ENCODE assay signal across 8 cellular contexts in the genomic region with DNA sequence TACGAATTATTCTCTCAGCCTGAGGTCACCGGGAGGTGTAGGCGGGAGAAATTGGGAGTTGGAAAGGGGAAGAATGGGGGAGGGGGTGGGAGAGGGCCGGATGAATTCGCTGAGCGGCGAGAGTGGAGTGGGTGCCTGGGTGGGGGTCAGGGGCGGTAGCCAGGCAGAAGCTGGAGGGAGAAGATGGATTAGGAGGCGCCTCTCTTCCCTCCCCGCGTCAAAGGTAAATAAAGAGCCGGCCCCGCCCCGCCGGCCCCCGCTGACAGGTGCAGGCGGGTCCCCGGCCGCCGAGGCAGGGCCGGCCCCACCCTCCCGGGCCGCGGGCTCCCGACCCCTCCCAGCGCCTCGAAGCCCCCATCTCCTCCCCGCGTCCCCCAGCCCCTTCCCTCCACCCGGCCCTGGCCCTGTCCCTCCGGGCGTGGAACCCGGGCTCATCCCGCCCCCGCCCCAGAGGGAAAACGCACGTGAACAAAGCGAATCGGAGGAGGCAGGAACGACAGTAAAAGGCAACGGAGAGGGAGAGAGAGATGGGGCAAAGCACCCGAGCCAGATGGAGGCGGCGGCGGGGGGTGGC. TPM values are rescaled to one million over a fixed set of nuclear protein-coding genes. Genes with fewer than 3 reads are reported as not detected.
DNase-seq lines count a peak whose midpoint lies in the region; TF ChIP-seq lines count a peak whose summit lies in the region.

No MANE protein-coding gene starts in this region.

- H3K36me3 Mint-ChIP-seq in Calu3 (ENCODE audit: insufficient read depth, unreplicated experiment) (peaks cover 11% of the 10 kb centered on the region), endodermal cell (ENCODE audit: low read depth) (no peaks in the 10 kb centered on the region), osteocyte (ENCODE audit: unreplicated experiment) (peaks cover 12% of the 10 kb centered on the region)

- H3K4me1 Mint-ChIP-seq in Calu3 (ENCODE audit: low read depth, unreplicated experiment) (peaks cover 11% of the 10 kb centered on the region), endodermal cell (peaks cover 3% of the 10 kb centered on the region), osteocyte (ENCODE audit: unreplicated experiment) (peaks cover 14% of the 10 kb centered on the region)

- no peaks in the 10 kb centered on the region for H3K4me1 ChIP-seq in endodermal cell (ENCODE audit: control insufficient read depth, insufficient read depth, low read length)

- BruUV-seq in Calu3 (replicated peaks; lab: Mats Ljungman, UMichigan): no TSS peak

- H3K9me3 Mint-ChIP-seq in Calu3 (ENCODE audit: low read depth, unreplicated experiment): no peaks in the 10 kb centered on the region
- H3K9me3 Mint-ChIP-seq in endodermal cell: no peaks in the 10 kb centered on the region
- H3K9me3 Mint-ChIP-seq in osteocyte (ENCODE audit: unreplicated experiment): no peaks in the 10 kb centered on the region

- TF ChIP-seq CTCF in Calu3 (IDR thresholded peaks at IDR 0.05; ENCODE audit: unreplicated experiment) (no peak), endodermal cell (conservative IDR thresholded peaks at IDR 0.05) (no peak), osteocyte (IDR thresholded peaks at IDR 0.05) (no peak)

- H3K27ac Mint-ChIP-seq in Calu3 (ENCODE audit: unreplicated experiment) (no peak overlapping the region), endodermal cell (no peak overlapping the region), osteocyte (ENCODE audit: unreplicated experiment) (no peak overlapping the region)

- H3K9me3 ChIP-seq in endodermal cell (ENCODE audit: control insufficient read depth, low read length): no peaks in the 10 kb centered on the region

- H3K9ac ChIP-seq in endodermal cell (ENCODE audit: extremely low read depth, low read length, poor library complexity, severe bottlenecking): no peak overlapping the region

- peak overlapping the region; percentile 76 for H3K4me3 ChIP-seq in endodermal cell (ENCODE audit: low read length)

- H3K27me3 ChIP-seq in endodermal cell (ENCODE audit: control insufficient read depth, insufficient read depth, low read length, poor library complexity, severe bottlenecking): peaks cover 56% of the 10 kb centered on the region

- no peak for DNase-seq in Calu3
- peak; percentile 40 for DNase-seq in NCI-H2171 treated with DMSO at 0.1 percent for 48 hours (lab: John Stamatoyannopoulos, UW)
- peak; percentile 75 for DNase-seq in endodermal cell
- DNase-seq in osteocyte (ENCODE audit: extremely low spot score, unreplicated experiment): peak; percentile 75
- DNase-seq in NCI-H526 treated with DMSO at 0.1 percent for 48 hours (lab: John Stamatoyannopoulos, UW): no peak
- DNase-seq in SW480 (ENCODE audit: low spot score): no peak
- no peak for DNase-seq in SKM-1 (lab: John Stamatoyannopoulos, UW; ENCODE audit: unreplicated experiment)
- no peak for DNase-seq in HuH-7 (ENCODE audit: low spot score)

- CTCF ChIA-PET in Calu3 (lab: Charles Lee): no interaction called here

- WGBS in endodermal cell (ENCODE audit: insufficient coverage in 1 of 2, insufficient read length in 1 of 2), 2 experiments: 0 to 13% methylated on average over 1 to 45 of the region's 45 CpGs

- H3K4me3 Mint-ChIP-seq in Calu3 (ENCODE audit: low read depth, unreplicated experiment) (peak overlapping the region; percentile 79), endodermal cell (peak overlapping the region; percentile 67), osteocyte (ENCODE audit: unreplicated experiment) (peak overlapping the region; percentile 92)

- peaks cover 84% of the 10 kb centered on the region for H3K27me3 Mint-ChIP-seq in Calu3 (ENCODE audit: unreplicated experiment)
- H3K27me3 Mint-ChIP-seq in endodermal cell (ENCODE audit: insufficient read depth): peaks cover 71% of the 10 kb centered on the region
- H3K27me3 Mint-ChIP-seq in osteocyte (ENCODE audit: unreplicated experiment): peaks cover 33% of the 10 kb centered on the region

- no peak overlapping the region for H3K27ac ChIP-seq in endodermal cell (ENCODE audit: low read depth, low read length)

- intact Hi-C loops in Calu3 (cut with micrococcal nuclease; ENCODE audit: unreplicated experiment): no loop called here

- no peaks in the 10 kb centered on the region for H3K36me3 ChIP-seq in endodermal cell (ENCODE audit: control insufficient read depth, insufficient read depth, low read length)

RNA-seq across cellular contexts. Expression of gene FAM131B, which starts 0.9 kb away (rescaled TPM):
- 0.19 and 1.2 TPM in 2 replicates for total RNA-seq in Calu3 (2022)
- total RNA-seq in endodermal cell: 1 to 10 TPM; 1.9 to 3.6 TPM
- polyA plus RNA-seq in endodermal cell (2013, experiment 1 of 2): 26.5 TPM
- 21.7 TPM for polyA plus RNA-seq in endodermal cell (2013, experiment 2 of 2)
- 17.0 and 18.4 TPM in 2 replicates for total RNA-seq in osteocyte

RNA-seq across cellular contexts. Expression of gene ZYX, which starts 19.5 kb away (rescaled TPM):
- 114 and 119 TPM in 2 replicates for total RNA-seq in Calu3 (2022)
- 100 to 1,000 TPM; 127 to 161 TPM for total RNA-seq in endodermal cell
- polyA plus RNA-seq in endodermal cell (2013, experiment 1 of 2): 116 TPM
- polyA plus RNA-seq in endodermal cell (2013, experiment 2 of 2): 102 TPM
- total RNA-seq in osteocyte: 370 and 412 TPM in 2 replicates

RNA-seq across cellular contexts. Expression of gene CLCN1, which starts 45.7 kb away (rescaled TPM):
- total RNA-seq in Calu3 (2022): 0.34 and 0.61 TPM in 2 replicates
- under 1 TPM in 1 of 2 donors, not detected in 1; 0.53 TPM for total RNA-seq in endodermal cell
- not detected for polyA plus RNA-seq in endodermal cell (2013, experiment 1 of 2)
- 0.08 TPM for polyA plus RNA-seq in endodermal cell (2013, experiment 2 of 2)
- not detected in 2 replicates for total RNA-seq in osteocyte

RNA-seq across cellular contexts. Expression of gene EPHA1, which starts 47.0 kb away (rescaled TPM):
- total RNA-seq in Calu3 (2022) (21.6 and 23.6 TPM in 2 replicates), endodermal cell (100 to 1,000 TPM in 1 of 2 donors, 10 to 100 TPM in 1; 70.0 to 103 TPM), osteocyte (not detected in 2 replicates)
- 8.4 TPM for polyA plus RNA-seq in endodermal cell (2013, experiment 1 of 2)
- polyA plus RNA-seq in endodermal cell (2013, experiment 2 of 2): 5.8 TPM

Comparison
In these comparisons a context has a peak if more than half of its experiments do, and no peak if none do; other contexts are left out.
1. DNase-seq: peak in NCI-H2171 treated with DMSO at 0.1 percent for 48 hours (single experiment), endodermal cell (single experiment) and osteocyte (single experiment); none in Calu3 (single experiment), NCI-H526 treated with DMSO at 0.1 percent for 48 hours (single experiment), SW480 (single experiment), SKM-1 (single experiment) and HuH-7 (single experiment).
2. Peak in every context shown above with its lines, with median percentiles within 50 percentile points of each other: H3K4me3 Mint-ChIP-seq.